Comparison of ENCODE assay signal across 26 cellular contexts in the genomic region with DNA sequence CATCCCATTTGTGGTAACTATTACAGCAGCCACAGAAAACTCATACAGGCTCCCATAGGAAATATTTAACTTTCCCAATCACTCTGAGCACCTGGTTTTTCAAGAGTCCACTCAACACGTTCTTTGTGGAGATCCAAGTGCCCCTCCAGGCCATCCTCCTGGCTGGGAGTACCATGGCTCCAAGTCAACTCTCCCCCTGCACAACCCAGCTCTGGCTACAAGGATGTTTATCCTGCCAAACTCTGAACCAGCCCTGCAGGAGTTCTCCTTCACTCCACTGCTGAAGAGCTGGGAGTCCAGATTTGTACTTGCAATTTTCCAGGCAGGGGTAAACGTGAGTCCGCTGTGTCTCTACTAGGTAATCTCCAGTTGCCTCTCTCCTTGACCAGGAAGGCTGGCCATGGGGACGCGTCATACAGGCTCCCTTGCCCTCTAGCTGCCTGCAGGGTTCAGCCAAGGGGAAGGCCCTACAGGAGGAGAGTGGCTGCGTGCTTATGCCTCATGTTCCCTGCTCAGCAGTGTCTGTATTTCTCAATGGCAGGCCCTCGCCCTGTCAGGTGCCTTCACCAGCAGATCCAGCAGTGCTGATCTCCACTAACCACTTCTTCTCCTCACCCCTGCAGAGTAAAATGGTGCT.
"Had no signal": no experiment of that assay in that cellular context is flagged by ENCODE, and none has a peak within 500 bp of the region (broad histone marks: within the 10 kb centered on the region; RNA-seq: fewer than 3 reads in every experiment).

No MANE protein-coding gene starts in this region.

- H3K4me1 ChIP-seq: adrenal gland, foreskin keratinocyte had no signal

- H3K9me3 ChIP-seq: adrenal gland, neutrophil, ovary had no signal

- ATAC-seq: activated CD4-positive, alpha-beta T cell treated with anti-CD3 and anti-CD28 coated beads for 36 hours; activated T-cell treated with anti-CD3 and anti-CD28 coated beads, Interleukin-2, amount 50 U/mL, for 4 hours; foreskin keratinocyte; left lobe of liver; natural killer cell treated with Interleukin-12 subunit alpha and Interleukin-12 subunit beta and Interleukin-15 and Interleukin-18, amount 100 ng/mL, for 72 hours; stimulated activated effector memory CD8-positive, alpha-beta T cell treated with anti-CD3 and anti-CD28 coated beads, Interleukin-12 subunit alpha, Interleukin-12 subunit beta, amount 100 ng/mL, for 72 hours; stimulated activated naive CD8-positive, alpha-beta T cell treated with anti-CD3 and anti-CD28 coated beads, Interleukin-15, amount 100 ng/mL, for 72 hours had no signal

- H3K36me3 Mint-ChIP-seq: immature natural killer cell; natural killer cell treated with Interleukin-12 subunit alpha and Interleukin-12 subunit beta and Interleukin-15 and Interleukin-18, amount 100 ng/mL, for 72 hours; stimulated activated effector memory CD8-positive, alpha-beta T cell treated with anti-CD3 and anti-CD28 coated beads, Interleukin-12 subunit alpha, Interleukin-12 subunit beta, amount 100 ng/mL, for 72 hours had no signal

- H3K4me2 ChIP-seq: hepatocyte had no signal

- FAIRE-seq: astrocyte, small intestine had no signal

- H2AFZ ChIP-seq: hepatocyte had no signal

- DNase-seq: activated B cell treated with CpG ODN at 0.5 μM for 24 hours; activated CD4-positive, alpha-beta T cell treated with anti-CD3 and anti-CD28 coated beads for 36 hours; activated CD4-positive, alpha-beta T cell treated with anti-CD3 and anti-CD28 coated beads, Interleukin-2, amount 50 U/mL, for 4 hours; activated CD8-positive, alpha-beta memory T cell treated with anti-CD3 and anti-CD28 coated beads, Interleukin-2, amount 50 U/mL, for 48 hours; activated naive CD4-positive, alpha-beta T cell; activated T-cell treated with anti-CD3 and anti-CD28 coated beads, Interleukin-2, amount 50 U/mL, for 4 hours; central memory CD4-positive, alpha-beta T cell; dermis blood vessel endothelial cell; effector memory CD4-positive, alpha-beta T cell; foreskin keratinocyte; immature natural killer cell; small intestine; stimulated activated CD4-positive, alpha-beta T cell treated with anti-CD3 and anti-CD28 coated beads, Interleukin-2, amount 100 ng/mL, for 24 hours; stimulated activated naive CD8-positive, alpha-beta T cell treated with anti-CD3 and anti-CD28 coated beads, Interleukin-15, amount 100 ng/mL, for 72 hours; T1000 had no signal

- H3K27me3 ChIP-seq: adrenal gland, foreskin keratinocyte, hepatocyte, neutrophil, ovary had no signal

- H3K27ac ChIP-seq: adrenal gland, foreskin keratinocyte, hepatocyte, neutrophil, ovary had no signal

- H3K4me3 ChIP-seq: adrenal gland, hepatocyte, ovary had no signal

- H3K4me1 Mint-ChIP-seq: activated B cell treated with CpG ODN at 0.5 μM for 24 hours had no signal

- H3K79me2 ChIP-seq: hepatocyte had no signal

- H3K27ac Mint-ChIP-seq: activated B cell treated with CpG ODN at 0.5 μM for 24 hours; activated CD4-positive, alpha-beta T cell treated with anti-CD3 and anti-CD28 coated beads for 36 hours; activated naive CD8-positive, alpha-beta T cell; activated T-helper 2 cell treated with anti-CD3 and anti-CD28 coated beads, Interferon-gamma antibody, Interleukin-2, Interleukin-4, amounts not matched to agents 10 μg/mL and 5 μg/mL and 100 μg/mL, durations not matched to agents 14 hours and 24 hours and 36 hours; immature natural killer cell; natural killer cell treated with Interleukin-12 subunit alpha and Interleukin-12 subunit beta and Interleukin-15 and Interleukin-18, amount 100 ng/mL, for 72 hours; stimulated activated effector memory CD8-positive, alpha-beta T cell treated with anti-CD3 and anti-CD28 coated beads, Interleukin-12 subunit alpha, Interleukin-12 subunit beta, amount 100 ng/mL, for 72 hours; stimulated activated naive CD8-positive, alpha-beta T cell treated with anti-CD3 and anti-CD28 coated beads, Interleukin-15, amount 100 ng/mL, for 72 hours; T-helper 1 cell treated with Interleukin-12 subunit alpha and Interleukin-12 subunit beta and Interleukin-4 antibody, amounts not matched to agents 30 μg/mL and 1 μg/mL, for 36 hours had no signal

- H3K36me3 ChIP-seq: adrenal gland, neutrophil, ovary had no signal

- H3K4me3 Mint-ChIP-seq: activated B cell treated with CpG ODN at 0.5 μM for 24 hours; activated CD4-positive, alpha-beta T cell treated with anti-CD3 and anti-CD28 coated beads for 36 hours; activated naive CD8-positive, alpha-beta T cell; activated T-cell treated with anti-CD3 and anti-CD28 coated beads, Interleukin-2, amount 50 U/mL, for 4 hours; immature natural killer cell; natural killer cell treated with Interleukin-12 subunit alpha and Interleukin-12 subunit beta and Interleukin-15 and Interleukin-18, amount 100 ng/mL, for 72 hours; stimulated activated effector memory CD8-positive, alpha-beta T cell treated with anti-CD3 and anti-CD28 coated beads, Interleukin-12 subunit alpha, Interleukin-12 subunit beta, amount 100 ng/mL, for 72 hours; stimulated activated naive CD8-positive, alpha-beta T cell treated with anti-CD3 and anti-CD28 coated beads, Interleukin-15, amount 100 ng/mL, for 72 hours; T-helper 1 cell treated with Interleukin-12 subunit alpha and Interleukin-12 subunit beta and Interleukin-4 antibody, amounts not matched to agents 30 μg/mL and 1 μg/mL, for 36 hours had no signal

- H3K9me3 Mint-ChIP-seq: activated B cell treated with CpG ODN at 0.5 μM for 24 hours; activated T-cell treated with anti-CD3 and anti-CD28 coated beads, Interleukin-2, amount 50 U/mL, for 4 hours; activated T-helper 2 cell treated with anti-CD3 and anti-CD28 coated beads, Interferon-gamma antibody, Interleukin-2, Interleukin-4, amounts not matched to agents 10 μg/mL and 5 μg/mL and 100 μg/mL, durations not matched to agents 14 hours and 24 hours and 36 hours; natural killer cell treated with Interleukin-12 subunit alpha and Interleukin-12 subunit beta and Interleukin-15 and Interleukin-18, amount 100 ng/mL, for 72 hours; stimulated activated effector memory CD8-positive, alpha-beta T cell treated with anti-CD3 and anti-CD28 coated beads, Interleukin-12 subunit alpha, Interleukin-12 subunit beta, amount 100 ng/mL, for 72 hours; T-helper 1 cell treated with Interleukin-12 subunit alpha and Interleukin-12 subunit beta and Interleukin-4 antibody, amounts not matched to agents 30 μg/mL and 1 μg/mL, for 36 hours had no signal
